14 cellular contexts compared by ENCODE assay signal in genomic region chr3:31066999-31067398, GRCh38.
DNase-seq lines count a peak whose midpoint lies in the region; ATAC-seq and TF ChIP-seq lines count a peak whose summit lies in the region.
"Had no signal": no experiment of that assay in that cellular context is flagged by ENCODE, and none has a peak within 500 bp of the region (broad histone marks: within the 10 kb centered on the region; RNA-seq: fewer than 3 reads in every experiment).

No MANE protein-coding gene starts in this region.

- in situ Hi-C loops in astrocyte of the spinal cord (cut with HindIII; ENCODE audit: low sequenced_read_pairs), result no loop called here

- H3K27me3 ChIP-seq in ACC112 (ENCODE audit: insufficient read depth, low read length), result no peaks in the 10 kb centered on the region

- no peaks in the 10 kb centered on the region for H3K27me3 Mint-ChIP-seq in activated CD4-positive, alpha-beta T cell treated with anti-CD3 and anti-CD28 coated beads for 36 hours
- H3K27me3 Mint-ChIP-seq in activated CD4-positive, alpha-beta memory T cell treated with anti-CD3 and anti-CD28 coated beads, Interleukin-2, amount 10 ng/mL, durations not matched to agents 7 days and 5 days, result peaks cover 10% of the 10 kb centered on the region
- H3K27me3 Mint-ChIP-seq: B cell had no signal

- no peak for TF ChIP-seq CTCF in astrocyte of the spinal cord (IDR thresholded peaks at IDR 0.05; ENCODE audit: low read depth, low read length)

- POLR2A ChIA-PET in activated CD4-positive, alpha-beta T cell treated with anti-CD3 and anti-CD28 coated beads for 36 hours (lab: Charles Lee), result no interaction called here
- POLR2A ChIA-PET in activated CD4-positive, alpha-beta memory T cell treated with anti-CD3 and anti-CD28 coated beads, Interleukin-2, amount 10 ng/mL, durations not matched to agents 7 days and 5 days (lab: Charles Lee), result no interaction called here

- no peak overlapping the region for H3K27ac ChIP-seq in ACC112 (ENCODE audit: low read depth, low read length)

- H3K27ac Mint-ChIP-seq in activated CD4-positive, alpha-beta T cell treated with anti-CD3 and anti-CD28 coated beads for 36 hours, result no peak overlapping the region
- H3K27ac Mint-ChIP-seq in activated CD4-positive, alpha-beta memory T cell treated with anti-CD3 and anti-CD28 coated beads, Interleukin-2, amount 10 ng/mL, durations not matched to agents 7 days and 5 days, result no peak overlapping the region
- H3K27ac Mint-ChIP-seq: B cell; effector memory CD8-positive, alpha-beta T cell; stimulated activated effector memory CD8-positive, alpha-beta T cell treated with anti-CD3 and anti-CD28 coated beads, Interleukin-12 subunit alpha, Interleukin-12 subunit beta, amount 100 ng/mL, for 72 hours had no signal

- no peak for ATAC-seq in activated CD4-positive, alpha-beta T cell treated with anti-CD3 and anti-CD28 coated beads for 36 hours
- ATAC-seq: effector memory CD8-positive, alpha-beta T cell; left lobe of liver; stimulated activated effector memory CD8-positive, alpha-beta T cell treated with anti-CD3 and anti-CD28 coated beads, Interleukin-12 subunit alpha, Interleukin-12 subunit beta, amount 100 ng/mL, for 72 hours had no signal

- intact Hi-C loops in activated CD4-positive, alpha-beta T cell treated with anti-CD3 and anti-CD28 coated beads for 36 hours (cut with DNase I, micrococcal nuclease), result no loop called here

- peak; percentile 15 for DNase-seq in HS-27A (ENCODE audit: low read depth)
- peak; percentile 97 for DNase-seq in astrocyte of the spinal cord (ENCODE audit: low read depth, low spot score)
- DNase-seq in kidney glomerular epithelial cell (lab: John Stamatoyannopoulos, UW), result peak; percentile 44
- no peak for DNase-seq in activated CD4-positive, alpha-beta T cell treated with anti-CD3 and anti-CD28 coated beads for 36 hours
- no peak for DNase-seq in superior temporal gyrus (ENCODE audit: extremely low spot score)
- DNase-seq in activated CD4-positive, alpha-beta T cell treated with anti-CD3 and anti-CD28 coated beads, Interleukin-2, amount 50 U/mL, for 4 hours, result no peak
- no peak for DNase-seq in activated CD4-positive, alpha-beta memory T cell treated with anti-CD3 and anti-CD28 coated beads, Interleukin-2, amount 10 ng/mL, durations not matched to agents 7 days and 5 days
- DNase-seq: activated gamma-delta T cell; effector memory CD8-positive, alpha-beta T cell; small intestine had no signal

- no peaks in the 10 kb centered on the region for H3K4me1 Mint-ChIP-seq in activated CD4-positive, alpha-beta T cell treated with anti-CD3 and anti-CD28 coated beads for 36 hours
- H3K4me1 Mint-ChIP-seq in activated CD4-positive, alpha-beta memory T cell treated with anti-CD3 and anti-CD28 coated beads, Interleukin-2, amount 10 ng/mL, durations not matched to agents 7 days and 5 days, result no peaks in the 10 kb centered on the region
- H3K4me1 Mint-ChIP-seq: B cell; stimulated activated effector memory CD8-positive, alpha-beta T cell treated with anti-CD3 and anti-CD28 coated beads, Interleukin-12 subunit alpha, Interleukin-12 subunit beta, amount 100 ng/mL, for 72 hours had no signal

- H3K36me3 ChIP-seq in ACC112 (ENCODE audit: insufficient read depth, low read length), result no peaks in the 10 kb centered on the region

- no peak overlapping the region for H2AFZ ChIP-seq in ACC112 (ENCODE audit: low read length, unreplicated experiment)

- H3K4me1 ChIP-seq in ACC112 (ENCODE audit: control insufficient read depth, insufficient read depth, low read length, unreplicated experiment), result peaks cover 11% of the 10 kb centered on the region

- H3K4me3 Mint-ChIP-seq in activated CD4-positive, alpha-beta T cell treated with anti-CD3 and anti-CD28 coated beads for 36 hours, result no peak overlapping the region
- no peak overlapping the region for H3K4me3 Mint-ChIP-seq in activated CD4-positive, alpha-beta memory T cell treated with anti-CD3 and anti-CD28 coated beads, Interleukin-2, amount 10 ng/mL, durations not matched to agents 7 days and 5 days
- H3K4me3 Mint-ChIP-seq: B cell; effector memory CD8-positive, alpha-beta T cell; stimulated activated effector memory CD8-positive, alpha-beta T cell treated with anti-CD3 and anti-CD28 coated beads, Interleukin-12 subunit alpha, Interleukin-12 subunit beta, amount 100 ng/mL, for 72 hours had no signal

- H3K79me2 ChIP-seq in ACC112 (ENCODE audit: control insufficient read depth, insufficient read depth, low read length, unreplicated experiment), result no peaks in the 10 kb centered on the region

- peaks cover 1% of the 10 kb centered on the region for H3K36me3 Mint-ChIP-seq in activated CD4-positive, alpha-beta T cell treated with anti-CD3 and anti-CD28 coated beads for 36 hours (ENCODE audit: low read depth)
- H3K36me3 Mint-ChIP-seq in activated CD4-positive, alpha-beta memory T cell treated with anti-CD3 and anti-CD28 coated beads, Interleukin-2, amount 10 ng/mL, durations not matched to agents 7 days and 5 days (ENCODE audit: low read depth), result no peaks in the 10 kb centered on the region
- H3K36me3 Mint-ChIP-seq: stimulated activated effector memory CD8-positive, alpha-beta T cell treated with anti-CD3 and anti-CD28 coated beads, Interleukin-12 subunit alpha, Interleukin-12 subunit beta, amount 100 ng/mL, for 72 hours had no signal

- H3K4me3 ChIP-seq in ACC112 (ENCODE audit: low read depth, low read length) (peak overlapping the region; percentile 37; the same call in 1 of the 2 replicates), astrocyte of the spinal cord (ENCODE audit: low read depth, low read length) (no peak overlapping the region)

- peaks cover 5% of the 10 kb centered on the region for H3K9me3 Mint-ChIP-seq in activated CD4-positive, alpha-beta T cell treated with anti-CD3 and anti-CD28 coated beads for 36 hours (ENCODE audit: low read depth)
- H3K9me3 Mint-ChIP-seq in activated CD4-positive, alpha-beta memory T cell treated with anti-CD3 and anti-CD28 coated beads, Interleukin-2, amount 10 ng/mL, durations not matched to agents 7 days and 5 days, result peaks cover 2% of the 10 kb centered on the region
- H3K9me3 Mint-ChIP-seq: effector memory CD8-positive, alpha-beta T cell had no signal

- CTCF ChIA-PET in activated CD4-positive, alpha-beta T cell treated with anti-CD3 and anti-CD28 coated beads for 36 hours (lab: Charles Lee), result no interaction called here
- CTCF ChIA-PET in activated CD4-positive, alpha-beta memory T cell treated with anti-CD3 and anti-CD28 coated beads, Interleukin-2, amount 10 ng/mL, durations not matched to agents 7 days and 5 days (lab: Charles Lee), result no interaction called here

Comparison
In these comparisons a context has a peak if more than half of its experiments do, and no peak if none do; other contexts are left out.
1. DNase-seq: peak in HS-27A (single experiment), astrocyte of the spinal cord (single experiment) and kidney glomerular epithelial cell (single experiment); none in activated CD4-positive, alpha-beta T cell treated with anti-CD3 and anti-CD28 coated beads for 36 hours (single experiment), superior temporal gyrus (single experiment), activated CD4-positive, alpha-beta T cell treated with anti-CD3 and anti-CD28 coated beads, Interleukin-2, amount 50 U/mL, for 4 hours (0 of 2) and activated CD4-positive, alpha-beta memory T cell treated with anti-CD3 and anti-CD28 coated beads, Interleukin-2, amount 10 ng/mL, durations not matched to agents 7 days and 5 days (single experiment).